ENCODE assay signal across 30 cellular contexts in genomic region chr3:163952499-163952898, GRCh38.
"Had no signal": no experiment of that assay in that cellular context is flagged by ENCODE, and none has a peak within 500 bp of the region (broad histone marks: within the 10 kb centered on the region; RNA-seq: fewer than 3 reads in every experiment).

No MANE protein-coding gene starts in this region.

- H3K36me3 ChIP-seq: adrenal gland, esophagus muscularis mucosa, gastrocnemius medialis, WERI-Rb-1 had no signal

- H3K27me3 ChIP-seq: adrenal gland, body of pancreas, esophagus muscularis mucosa, foreskin keratinocyte, gastrocnemius medialis had no signal

- DNase-seq: activated B cell treated with CpG ODN at 0.5 μM for 24 hours; activated CD4-positive, alpha-beta T cell treated with anti-CD3 and anti-CD28 coated beads for 48 hours; activated CD4-positive, alpha-beta T cell treated with anti-CD3 and anti-CD28 coated beads, Interleukin-2, amount 50 U/mL, for 1 hour; activated CD4-positive, alpha-beta T cell treated with anti-CD3 and anti-CD28 coated beads, Interleukin-2, amount 50 U/mL, for 48 hours; activated CD8-positive, alpha-beta memory T cell treated with anti-CD3 and anti-CD28 coated beads for 24 hours; activated CD8-positive, alpha-beta T cell treated with anti-CD3 and anti-CD28 coated beads for 36 hours; activated effector memory CD4-positive, alpha-beta T cell treated with Interleukin-2 at 50 U/mL for 16 hours; activated gamma-delta T cell treated with Interleukin-2 at 50 U/mL for 16 hours; activated naive CD4-positive, alpha-beta T cell treated with Interleukin-2 at 50 U/mL for 16 hours; activated naive CD8-positive, alpha-beta T cell treated with anti-CD3 and anti-CD28 coated beads for 36 hours; activated naive CD8-positive, alpha-beta T cell treated with anti-CD3 and anti-CD28 coated beads, Interleukin-2, amount 50 U/mL, for 24 hours; activated T-cell treated with anti-CD3 and anti-CD28 coated beads, Interleukin-2, amount 50 U/mL, for 4 hours; adrenal gland; amygdala; aorta; caudate nucleus; cortex of kidney; dermis blood vessel endothelial cell; effector CD4-positive, alpha-beta T cell; effector memory CD8-positive, alpha-beta T cell; erythroblast; foreskin keratinocyte; gastrocnemius medialis; glutamatergic neuron; T-helper 1 cell; T-helper 17 cell; T1000; WERI-Rb-1 had no signal

- H3K27ac ChIP-seq: adrenal gland, body of pancreas, esophagus muscularis mucosa, foreskin keratinocyte, gastrocnemius medialis, WERI-Rb-1 had no signal

- H3K4me1 ChIP-seq: adrenal gland, body of pancreas, esophagus muscularis mucosa, foreskin keratinocyte, gastrocnemius medialis had no signal

- H3K4me3 ChIP-seq: adrenal gland, body of pancreas, esophagus muscularis mucosa, gastrocnemius medialis had no signal

- H3K9me3 ChIP-seq: adrenal gland, body of pancreas, esophagus muscularis mucosa, gastrocnemius medialis had no signal
